ENCODE assay signal across 13 cellular contexts in genomic region chr7:78139335-78139734, GRCh38.
A peak's percentile ranks its signal among the peaks of the same experiment; 100 is the strongest.
DNase-seq lines count a peak whose midpoint lies in the region; ATAC-seq, FAIRE-seq and TF ChIP-seq lines count a peak whose summit lies in the region.
"Had no signal": no experiment of that assay in that cellular context is flagged by ENCODE, and none has a peak within 500 bp of the region (broad histone marks: within the 10 kb centered on the region; RNA-seq: fewer than 3 reads in every experiment).

No MANE protein-coding gene starts in this region.

- no peaks in the 10 kb centered on the region for H4K20me1 ChIP-seq in K562 (replicated peaks; ENCODE audit: control insufficient read depth, insufficient read depth, low read length)

- POLR2A ChIA-PET in HEK293T (lab: Yijun Ruan, JAX) (no interaction called here), K562 (lab: Yijun Ruan, JAX) (no interaction called here)

- in situ Hi-C loops in K562 (cut with MboI) = no loop called here

- H3K4me2 ChIP-seq in K562 (ENCODE audit: insufficient read depth, low read length) = no peak overlapping the region

- ATAC-seq in K562 (no peak), GM21360 (IDR thresholded peaks at IDR 0.05; ENCODE audit: unreplicated experiment) (no peak)

- DNase-seq in AG08396 (ENCODE audit: low spot score) (peak; percentile 20), HEK293T (ENCODE audit: extremely low spot score) (no peak), K562 (ENCODE audit: extremely low read depth in 1 of 4, low spot score in 3 of 4) (no peak), kidney glomerular epithelial cell (lab: John Stamatoyannopoulos, UW) (peak; percentile 77), prostate gland (ENCODE audit: low spot score) (no peak), NCI-H1048 (lab: John Stamatoyannopoulos, UW) (no peak)
- no peak for DNase-seq in stimulated activated CD4-positive, alpha-beta T cell treated with anti-CD3 and anti-CD28 coated beads, Interleukin-2, amount 100 ng/mL, for 24 hours
- DNase-seq: activated CD4-positive, CD25-positive, alpha-beta regulatory T cell; heart right ventricle; KG1; mammary epithelial cell; NCI-H187 had no signal

- no peak overlapping the region for H2AFZ ChIP-seq in K562 (ENCODE audit: low read depth, low read length)

- no peak for TF ChIP-seq EP300 in K562 (IDR thresholded peaks at IDR 0.05; ENCODE audit: low read length)

- CTCF ChIA-PET in HEK293T (lab: Yijun Ruan, JAX) (no interaction called here), K562 (lab: Yijun Ruan, JAX; ENCODE audit: low intra/inter-chr PET ratio) (no interaction called here)

- no peak overlapping the region for H3K9ac ChIP-seq in K562 (ENCODE audit: insufficient read depth in 1 of 2, low read depth in 2 of 2, low read length in 2 of 2)

- no peaks in the 10 kb centered on the region for H3K9me1 ChIP-seq in K562 (ENCODE audit: control insufficient read depth, insufficient read depth, low read length)

- H3K79me2 ChIP-seq in K562 (ENCODE audit: control insufficient read depth, insufficient read depth, low read length) = no peaks in the 10 kb centered on the region

- TF ChIP-seq CTCF in K562 (IDR thresholded peaks at IDR 0.05 in 2 of 3, conservative IDR thresholded peaks at IDR 0.05 in 1 of 3; ENCODE audit: insufficient read depth in 2 of 3, low read depth in 1 of 3, low read length in 3 of 3) (no peak), prostate gland (IDR thresholded peaks at IDR 0.05) (no peak)

- H3K27ac ChIP-seq in K562 (ENCODE audit: extremely low read depth, low read depth, low read length) (no peak overlapping the region), prostate gland (no peak overlapping the region)
- H3K27ac ChIP-seq: heart right ventricle had no signal

- H3K27me3 ChIP-seq in K562 (ENCODE audit: control insufficient read depth in 2 of 2, insufficient read depth in 2 of 2, low read length in 2 of 2) = peaks cover 2 to 4% of the 10 kb centered on the region in 2 experiments; a peak in 2 of 5 replicates
- H3K27me3 ChIP-seq in prostate gland (replicated peaks; ENCODE audit: insufficient read depth) = no peaks in the 10 kb centered on the region
- H3K27me3 ChIP-seq: heart right ventricle had no signal

- H3K4me3 ChIP-seq in K562 = no peak overlapping the region
- no peak overlapping the region for H3K4me3 ChIP-seq in prostate gland
- H3K4me3 ChIP-seq: heart right ventricle had no signal

- TF ChIP-seq POLR2A in K562 (conservative IDR thresholded peaks at IDR 0.05) = no peak
- no peak for TF ChIP-seq POLR2A in prostate gland (IDR thresholded peaks at IDR 0.05)

- no peak for TF ChIP-seq RAD21 in K562 (CRISPR knock-in tag; conservative IDR thresholded peaks at IDR 0.05 in 1 of 2, IDR thresholded peaks at IDR 0.05 in 1 of 2)

- 5% methylated on average over 3 of the region's 3 CpGs for WGBS in K562 (ENCODE audit: insufficient coverage, low coverage, missing lambda C conversion rate)
- 40% methylated on average over 3 of the region's 3 CpGs for WGBS in prostate gland

- intact Hi-C loops in K562 (cut with micrococcal nuclease) (loop anchor here (10.0 kb wide), 1 partner anchor 1875 kb away; no protein-coding TSS in a partner anchor), prostate gland (cut with DNase I) (loop anchor here (10.0 kb wide), 2 partner anchors 115 to 1035 kb away; no protein-coding TSS in a partner anchor)

- H3K9me3 ChIP-seq in K562 (replicated peaks; ENCODE audit: control insufficient read depth, insufficient read depth, low read depth, low read length) = no peaks in the 10 kb centered on the region
- H3K9me3 ChIP-seq in prostate gland = no peaks in the 10 kb centered on the region
- H3K9me3 ChIP-seq: heart right ventricle had no signal

- H3K4me1 ChIP-seq in K562 (replicated peaks in 1 of 2; ENCODE audit: control insufficient read depth in 2 of 2, insufficient read depth in 2 of 2, low read length in 2 of 2) = no peaks in the 10 kb centered on the region
- no peaks in the 10 kb centered on the region for H3K4me1 ChIP-seq in prostate gland (replicated peaks)

- no TSS peak for BruUV-seq in K562 (replicated peaks; lab: Mats Ljungman, UMichigan)

- no peak for FAIRE-seq in K562 (lab: Jason Lieb, UNC)

- H3K36me3 ChIP-seq in K562 (ENCODE audit: control insufficient read depth, insufficient read depth, low read length) (no peaks in the 10 kb centered on the region), prostate gland (no peaks in the 10 kb centered on the region)
- H3K36me3 ChIP-seq: heart right ventricle had no signal

TF ChIP-seq in HEK293T, 16 proteins besides CTCF, POLR2A, EP300 and RAD21:
- TF ChIP-seq PKNOX1 (IDR thresholded peaks at IDR 0.05) (peak; percentile 60), NFRKB (IDR thresholded peaks at IDR 0.05) (no peak)

TF ChIP-seq in K562, 482 proteins besides CTCF, POLR2A, EP300 and RAD21:
- TF ChIP-seq EWSR1 (IDR thresholded peaks at IDR 0.05; ENCODE audit: borderline replicate concordance, low read depth, partially characterized antibody) (no peak), MEIS2 (IDR thresholded peaks at IDR 0.05; ENCODE audit: partially characterized antibody) (peak; percentile 42)
TF ChIP-seq in K562: peak in this region for 1.

Comparison
In these comparisons a context has a peak if more than half of its experiments do, and no peak if none do; other contexts are left out.
1. DNase-seq: peak in AG08396 (single experiment) and kidney glomerular epithelial cell (single experiment); none in HEK293T (single experiment), K562 (0 of 4), prostate gland (single experiment), NCI-H1048 (single experiment) and stimulated activated CD4-positive, alpha-beta T cell treated with anti-CD3 and anti-CD28 coated beads, Interleukin-2, amount 100 ng/mL, for 24 hours (0 of 2).